ENCODE assay signal across 16 cellular contexts in the genomic region with DNA sequence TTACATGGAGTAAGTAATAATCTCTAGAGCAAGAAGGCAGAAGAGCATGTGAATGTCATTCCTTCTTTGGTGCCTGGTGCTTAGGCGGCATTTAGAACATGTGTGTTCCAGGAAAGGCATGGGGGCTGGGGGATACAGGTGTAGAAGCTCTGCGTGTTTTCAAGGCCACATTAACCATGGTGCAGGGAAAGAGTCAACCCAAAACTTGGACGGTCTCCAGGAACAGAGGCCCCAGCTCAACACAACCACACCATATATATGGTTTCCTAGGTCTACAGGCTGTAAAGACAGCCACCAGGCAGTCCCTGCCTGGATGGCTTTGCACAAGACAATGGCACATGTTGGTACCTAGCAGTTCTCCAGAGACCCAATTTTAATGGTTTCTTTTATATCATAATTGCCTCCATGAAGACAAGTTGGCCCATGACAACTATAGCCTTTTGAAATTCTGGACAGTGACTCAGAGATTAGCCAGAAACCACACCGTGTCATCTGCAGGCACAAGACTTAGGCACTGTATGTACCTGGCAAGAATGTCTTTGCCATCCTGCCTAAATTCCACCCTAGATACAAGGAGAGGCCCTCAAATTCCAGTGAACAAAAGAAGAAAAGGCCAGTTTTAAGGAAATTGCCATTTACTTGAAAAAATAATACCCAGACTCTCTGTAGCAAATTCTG. TPM values are rescaled to one million over a fixed set of nuclear protein-coding genes. Genes with fewer than 3 reads are reported as not detected.
"Had no signal": no experiment of that assay in that cellular context is flagged by ENCODE, and none has a peak within 500 bp of the region (broad histone marks: within the 10 kb centered on the region; RNA-seq: fewer than 3 reads in every experiment).

No MANE protein-coding gene starts in this region.

- DNase-seq: activated CD4-positive, alpha-beta T cell treated with anti-CD3 and anti-CD28 coated beads, Interleukin-2, amount 10 ng/mL, durations not matched to agents 7 days and 5 days; activated CD8-positive, alpha-beta memory T cell treated with anti-CD3 and anti-CD28 coated beads for 24 hours; activated CD8-positive, alpha-beta memory T cell treated with anti-CD3 and anti-CD28 coated beads, Interleukin-2, amount 50 U/mL, for 48 hours; body of pancreas; central memory CD4-positive, alpha-beta T cell; colonic mucosa; erythroblast; left lung; naive B cell; stimulated activated CD4-positive, alpha-beta T cell treated with anti-CD3 and anti-CD28 coated beads, Interleukin-2, amount 100 ng/mL, for 48 hours; SW 1271; T-helper 2 cell; testis; upper lobe of left lung had no signal

- H3K36me3 Mint-ChIP-seq: naive B cell, WTC11 had no signal

- H3K27me3 ChIP-seq: body of pancreas, colonic mucosa, left lung, testis, upper lobe of left lung had no signal

- H3K4me1 ChIP-seq: colonic mucosa, left lung had no signal

- ATAC-seq: body of pancreas, left lung, WTC11 had no signal

- H3K9me3 Mint-ChIP-seq: activated CD4-positive, alpha-beta T cell treated with anti-CD3 and anti-CD28 coated beads, Interleukin-2, amount 10 ng/mL, durations not matched to agents 7 days and 5 days had no signal

- H3K27ac Mint-ChIP-seq: activated CD4-positive, alpha-beta T cell treated with anti-CD3 and anti-CD28 coated beads, Interleukin-2, amount 10 ng/mL, durations not matched to agents 7 days and 5 days; naive B cell; WTC11 had no signal

- H3K9me3 ChIP-seq: body of pancreas, colonic mucosa, left lung, testis, upper lobe of left lung had no signal

- H3K4me3 Mint-ChIP-seq: activated CD4-positive, alpha-beta T cell treated with anti-CD3 and anti-CD28 coated beads, Interleukin-2, amount 10 ng/mL, durations not matched to agents 7 days and 5 days; naive B cell; neural crest cell; WTC11 had no signal

- H3K36me3 ChIP-seq: colonic mucosa, left lung, upper lobe of left lung had no signal

- H3K27ac ChIP-seq: body of pancreas, colonic mucosa, left lung, testis, upper lobe of left lung had no signal

- H3K4me3 ChIP-seq: body of pancreas, colonic mucosa, left lung, testis, upper lobe of left lung had no signal

RNA-seq across cellular contexts. Expression of a gene that starts 25.0 kb away (rescaled TPM):
- total RNA-seq: neural crest cell had no signal
